Comparison of ENCODE assay signal across 20 cellular contexts in the genomic region with DNA sequence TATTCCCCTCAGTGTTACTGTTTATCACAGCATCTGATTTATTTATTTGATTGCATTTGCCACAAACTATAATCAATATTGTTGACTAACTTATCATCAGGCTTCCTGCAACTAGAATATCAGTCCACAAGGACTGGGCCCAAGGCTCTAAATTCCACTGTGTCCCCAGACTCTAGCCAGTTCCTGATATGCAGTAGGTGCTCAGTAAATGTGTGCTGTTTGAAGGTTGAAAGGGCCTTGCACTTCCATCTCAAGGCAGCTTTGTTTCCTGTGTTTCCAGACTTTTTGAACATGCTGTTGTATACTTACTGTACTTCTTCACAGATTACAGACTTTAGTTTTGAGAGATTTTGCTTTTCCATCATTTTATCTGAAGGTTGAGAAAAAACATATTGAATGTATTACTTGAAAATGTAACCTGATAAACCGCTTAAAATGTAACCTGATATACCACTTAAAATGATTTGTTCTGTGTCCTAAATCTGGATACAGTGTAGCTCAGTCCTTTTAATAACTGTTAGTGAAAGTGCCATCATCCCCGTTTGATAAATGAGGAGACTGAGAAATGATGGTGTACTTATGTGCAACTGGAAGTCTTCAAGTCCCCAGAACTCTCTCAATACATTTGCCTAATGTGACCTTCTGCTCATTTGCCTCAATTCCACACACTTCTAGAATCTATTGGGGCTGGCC. TPM values are rescaled to one million over a fixed set of nuclear protein-coding genes. Genes with fewer than 3 reads are reported as not detected.
DNase-seq lines count a peak whose midpoint lies in the region; ATAC-seq, FAIRE-seq and TF ChIP-seq lines count a peak whose summit lies in the region.
"Had no signal": no experiment of that assay in that cellular context is flagged by ENCODE, and none has a peak within 500 bp of the region (broad histone marks: within the 10 kb centered on the region; RNA-seq: fewer than 3 reads in every experiment).

No MANE protein-coding gene starts in this region.

- H3K36me3 Mint-ChIP-seq in T-helper 2 cell treated with Interferon-gamma antibody and Interleukin-4, amounts not matched to agents 5 μg/mL and 100 μg/mL, for 36 hours (ENCODE audit: low read depth): peaks cover 25% of the 10 kb centered on the region
- peaks cover 13 to 58% of the 10 kb centered on the region in 2 donors for H3K36me3 Mint-ChIP-seq in CD4-positive, alpha-beta memory T cell

- in situ Hi-C loops in HepG2 (cut with HindIII; ENCODE audit: extremely low pct_ligation_motif_present, low pct_unique_long_range_greater_than_20kb): no loop called here

- CTCF ChIA-PET in CD4-positive, alpha-beta memory T cell (lab: Charles Lee; ENCODE audit: partially characterized antibody): interaction anchor here (0.6 kb wide), 1 partner anchor 80 kb away, joined by 3 read pairs; no protein-coding TSS in a partner anchor
- CTCF ChIA-PET in HepG2 (lab: Yijun Ruan, JAX; ENCODE audit: low intra/inter-chr PET ratio, low total read pairs): no interaction called here

- no peaks in the 10 kb centered on the region for H3K79me2 ChIP-seq in HepG2 (ENCODE audit: insufficient read depth, low read length)

- no TSS peak for BruUV-seq in HepG2 (replicated peaks; lab: Mats Ljungman, UMichigan)

- H3K27ac Mint-ChIP-seq in T-helper 2 cell treated with Interferon-gamma antibody and Interleukin-4, amounts not matched to agents 5 μg/mL and 100 μg/mL, for 36 hours: peak overlapping the region; percentile 21
- peak overlapping the region in 5 of 7 donors; percentile 10 to 63 (median 18) for H3K27ac Mint-ChIP-seq in CD4-positive, alpha-beta memory T cell

- no peaks in the 10 kb centered on the region for H3K9me3 ChIP-seq in CD4-positive, alpha-beta memory T cell (ENCODE audit: control insufficient read depth in 1 of 2, low read length in 2 of 2)
- no peaks in the 10 kb centered on the region for H3K9me3 ChIP-seq in HepG2 (ENCODE audit: low read length)
- H3K9me3 ChIP-seq: A549 had no signal

- peaks cover 22% of the 10 kb centered on the region for H3K36me3 ChIP-seq in CD4-positive, alpha-beta memory T cell (ENCODE audit: insufficient read depth, low read length)
- peaks cover 13 to 26% of the 10 kb centered on the region in 2 experiments; a peak in 4 of 5 replicates for H3K36me3 ChIP-seq in HepG2 (replicated peaks in 1 of 2; ENCODE audit: control insufficient read depth in 1 of 2, insufficient read depth in 2 of 2, low read length in 2 of 2)

- intact Hi-C loops in CD4-positive, alpha-beta memory T cell (cut with micrococcal nuclease): no loop called here
- intact Hi-C loops in HepG2 (cut with micrococcal nuclease; ENCODE audit: unreplicated experiment) (no loop called here), lower leg skin (cut with DNase I; ENCODE audit: low total_unique reads) (no loop called here)

- POLR2A ChIA-PET in CD4-positive, alpha-beta memory T cell (lab: Charles Lee; ENCODE audit: partially characterized antibody): interaction anchor here (0.9 kb wide), 1 partner anchor 19 kb away, joined by 3 read pairs; the partner anchor contains the start of gene KIAA1191
- POLR2A ChIA-PET in HepG2 (lab: Yijun Ruan, JAX): no interaction called here

- H3K4me3 Mint-ChIP-seq in T-helper 2 cell treated with Interferon-gamma antibody and Interleukin-4, amounts not matched to agents 5 μg/mL and 100 μg/mL, for 36 hours: no peak overlapping the region
- no peak overlapping the region for H3K4me3 Mint-ChIP-seq in CD4-positive, alpha-beta memory T cell

- H2AFZ ChIP-seq in HepG2 (ENCODE audit: low read length): no peak overlapping the region

- no peaks in the 10 kb centered on the region for H3K4me1 Mint-ChIP-seq in T-helper 2 cell treated with Interferon-gamma antibody and Interleukin-4, amounts not matched to agents 5 μg/mL and 100 μg/mL, for 36 hours (ENCODE audit: low read depth)
- H3K4me1 Mint-ChIP-seq in CD4-positive, alpha-beta memory T cell: no peaks in the 10 kb centered on the region

- no peak; the same call in 2 of the 3 replicates for ATAC-seq in HepG2
- ATAC-seq: A549, GM12878, K562 had no signal

- FAIRE-seq in HepG2 (lab: Jason Lieb, UNC): no peak
- FAIRE-seq in GM12891 (lab: Jason Lieb, UNC): no peak
- FAIRE-seq: A549, GM12878, HTR-8/SVneo, K562 had no signal

- no peaks in the 10 kb centered on the region for H3K27me3 Mint-ChIP-seq in T-helper 2 cell treated with Interferon-gamma antibody and Interleukin-4, amounts not matched to agents 5 μg/mL and 100 μg/mL, for 36 hours (ENCODE audit: low read depth)
- no peaks in the 10 kb centered on the region for H3K27me3 Mint-ChIP-seq in CD4-positive, alpha-beta memory T cell

- H4K20me1 ChIP-seq in HepG2 (ENCODE audit: insufficient read depth, low read length): no peaks in the 10 kb centered on the region

- no peaks in the 10 kb centered on the region for H3K9me3 Mint-ChIP-seq in T-helper 2 cell treated with Interferon-gamma antibody and Interleukin-4, amounts not matched to agents 5 μg/mL and 100 μg/mL, for 36 hours
- H3K9me3 Mint-ChIP-seq in CD4-positive, alpha-beta memory T cell: no peaks in the 10 kb centered on the region

- no peak for DNase-seq in T-helper 2 cell treated with Interferon-gamma antibody and Interleukin-4, amounts not matched to agents 5 μg/mL and 100 μg/mL, for 36 hours (ENCODE audit: low spot score)
- no peak for DNase-seq in T-helper 2 cell
- DNase-seq in CD4-positive, alpha-beta memory T cell: no peak
- DNase-seq in SK-N-DZ (ENCODE audit: low spot score): peak; percentile 42
- no peak for DNase-seq in HepG2 (ENCODE audit: low spot score)
- DNase-seq in NOMO-1 treated with dmso at 0.1 percent for 144 hours (lab: John Stamatoyannopoulos, UW; ENCODE audit: unreplicated experiment): no peak
- no peak for DNase-seq in GM12891 (ENCODE audit: insufficient read length, low spot score)
- no peak for DNase-seq in lower leg skin (ENCODE audit: low spot score in 2 of 2)
- DNase-seq: Calu3, HCEC 1CT, NCI-H1436 treated with DMSO at 0.1 percent for 48 hours, NCI-H2081 treated with DMSO at 0.1 percent for 48 hours, NCI-H446, NCI-H774, SHP77 treated with DMSO at 0.1 percent for 48 hours had no signal

- no peak overlapping the region for H3K4me3 ChIP-seq in CD4-positive, alpha-beta memory T cell (ENCODE audit: low read length in 2 of 2)
- H3K4me3 ChIP-seq in HepG2 (replicated peaks in 1 of 3; ENCODE audit: insufficient read depth in 1 of 3, low read depth in 2 of 3, low read length in 3 of 3) (no peak overlapping the region), lower leg skin (ENCODE audit: low read depth, poor library complexity, severe bottlenecking) (no peak overlapping the region)
- H3K4me3 ChIP-seq: A549, GM12878, K562 had no signal

- H3K4me2 ChIP-seq in HepG2 (ENCODE audit: low read depth, low read length): no peak overlapping the region
- H3K4me2 ChIP-seq: A549 had no signal

- TF ChIP-seq CTCF in HepG2 (CRISPR knock-in tag; IDR thresholded peaks at IDR 0.05): no peak
- TF ChIP-seq CTCF in lower leg skin (IDR thresholded peaks at IDR 0.05): no peak

- no peak for TF ChIP-seq RAD21 in HepG2 (CRISPR knock-in tag; IDR thresholded peaks at IDR 0.05)

- 97% methylated on average over 2 of the region's 2 CpGs for WGBS in HepG2 (ENCODE audit: low lambda C conversion rate)
- 64 to 67% methylated on average over 2 of the region's 2 CpGs for WGBS in lower leg skin, 2 donors

- H3K4me1 ChIP-seq in CD4-positive, alpha-beta memory T cell (ENCODE audit: insufficient read depth, low read length): no peaks in the 10 kb centered on the region
- peaks cover 42% of the 10 kb centered on the region for H3K4me1 ChIP-seq in HepG2 (ENCODE audit: insufficient read depth, low read length)
- H3K4me1 ChIP-seq: A549 had no signal

- H3K27me3 ChIP-seq in CD4-positive, alpha-beta memory T cell (ENCODE audit: insufficient read depth, low read length): no peaks in the 10 kb centered on the region
- no peaks in the 10 kb centered on the region for H3K27me3 ChIP-seq in HepG2 (ENCODE audit: control insufficient read depth in 1 of 2, insufficient read depth in 2 of 2, low read length in 2 of 2)

- H3K9ac ChIP-seq in HepG2 (ENCODE audit: insufficient read depth, low read depth, low read length): no peak overlapping the region

- TF ChIP-seq POLR2A in HepG2 (IDR thresholded peaks at IDR 0.05; ENCODE audit: insufficient read depth in 1 of 2, low read depth in 2 of 2, low read length in 2 of 2): no peak
- no peak for TF ChIP-seq POLR2A in GM12891 (IDR thresholded peaks at IDR 0.05; ENCODE audit: low read depth, low read length)
- TF ChIP-seq POLR2A in lower leg skin (IDR thresholded peaks at IDR 0.05): no peak

- TF ChIP-seq EP300 in HepG2 (IDR thresholded peaks at IDR 0.05; ENCODE audit: low read depth in 2 of 2, low read length in 2 of 2) (no peak), HepG2 (CRISPR knock-in tag; IDR thresholded peaks at IDR 0.05; ENCODE audit: borderline replicate concordance) (no peak)

- H3K27ac ChIP-seq in CD4-positive, alpha-beta memory T cell (ENCODE audit: low read depth, low read length): no peak overlapping the region
- peak overlapping the region; percentile 47 for H3K27ac ChIP-seq in HepG2 (ENCODE audit: extremely low read length, insufficient read depth, low read length)
- H3K27ac ChIP-seq: A549, C4-2B had no signal

RNA-seq across cellular contexts. Expression of gene KIAA1191, which starts 18.7 kb away (rescaled TPM):
- total RNA-seq in CD4-positive, alpha-beta memory T cell: 10 to 100 TPM; 73.3 to 76.6 TPM
- polyA plus RNA-seq in CD4-positive, alpha-beta memory T cell: 10 to 100 TPM; 53.6 to 71.5 TPM
- polyA plus RNA-seq in SK-N-DZ (2014; cell fraction: cytosol; rRNA removed): 83.3 and 85.1 TPM in 2 replicates
- polyA plus RNA-seq in SK-N-DZ (2014; cell fraction: nucleus; rRNA removed): 39.4 and 42.5 TPM in 2 replicates
- total RNA-seq in HepG2 (2016; rRNA removed; fragmentation: Illumina TruSeq; extraction: Trizol) (63.6 and 81.6 TPM in 2 replicates), lower leg skin (10 to 100 TPM; 58.0 to 89.4 (median 73.4) TPM)
- total RNA-seq in HepG2 (2016; cell fraction: cytosol; rRNA removed; fragmentation: Illumina TruSeq; extraction: Trizol; ENCODE audit: low read depth): 31.6 and 37.8 TPM in 2 replicates
- 65.9 and 72.9 TPM in 2 replicates for total RNA-seq in HepG2 (2016; cell fraction: insoluble cytoplasmic fraction; rRNA removed; fragmentation: Illumina TruSeq; extraction: Trizol)
- 115 and 123 TPM in 2 replicates for total RNA-seq in HepG2 (2016; cell fraction: membrane; rRNA removed; fragmentation: Illumina TruSeq; extraction: Trizol)
- total RNA-seq in HepG2 (2016; cell fraction: nucleus; rRNA removed; fragmentation: Illumina TruSeq; extraction: Trizol): 36.2 and 40.9 TPM in 2 replicates
- 103 and 115 TPM in 2 replicates for polyA plus RNA-seq in HepG2 (2011; rRNA removed)
- polyA plus RNA-seq in HepG2 (2011; cell fraction: cytosol; rRNA removed): 101 and 112 TPM in 2 replicates
- polyA plus RNA-seq in HepG2 (2011; cell fraction: nucleus; rRNA removed): 49.0 and 59.8 TPM in 2 replicates
- 74.1 and 79.3 TPM in 2 replicates for polyA plus RNA-seq in HepG2 (2012)
- polyA plus RNA-seq in HepG2 (2016; cell fraction: cytosol; fragmentation: Illumina TruSeq; extraction: Trizol; ENCODE audit: low read depth): 37.9 and 44.6 TPM in 2 replicates
- 95.8 and 106 TPM in 2 replicates for polyA plus RNA-seq in HepG2 (2016; cell fraction: insoluble cytoplasmic fraction; fragmentation: Illumina TruSeq; extraction: Trizol; ENCODE audit: low read depth)
- polyA plus RNA-seq in HepG2 (2016; cell fraction: membrane; fragmentation: Illumina TruSeq; extraction: Trizol; ENCODE audit: low read depth): 126 and 130 TPM in 2 replicates
- polyA plus RNA-seq in HepG2 (2016; cell fraction: nucleus; fragmentation: Illumina TruSeq; extraction: Trizol; ENCODE audit: insufficient read depth, low read depth): 74.2 and 82.1 TPM in 2 replicates
- 90.9 and 162 TPM in 2 replicates for polyA minus RNA-seq in HepG2 (2011; rRNA and poly(A)+ RNA removed; ENCODE audit: low replicate concordance)
- polyA minus RNA-seq in HepG2 (2011; cell fraction: cytosol; rRNA and poly(A)+ RNA removed): 54.6 and 59.7 TPM in 2 replicates
- polyA minus RNA-seq in HepG2 (2011; cell fraction: nucleus; rRNA and poly(A)+ RNA removed): 37.3 and 54.8 TPM in 2 replicates
- polyA plus RNA-seq in GM12891 (2012; ENCODE audit: low read depth, missing spikeins): 27.2 TPM

RNA-seq across cellular contexts. Expression of gene ARL10, which starts 22.4 kb away (rescaled TPM):
- total RNA-seq in CD4-positive, alpha-beta memory T cell: 10 to 100 TPM; 14.7 to 17.9 TPM
- 1 to 10 TPM in 1 of 2 donors, under 1 TPM in 1; 0.60 to 1.2 TPM for polyA plus RNA-seq in CD4-positive, alpha-beta memory T cell
- polyA plus RNA-seq in SK-N-DZ (2014; cell fraction: cytosol; rRNA removed): 19.5 and 22.4 TPM in 2 replicates
- polyA plus RNA-seq in SK-N-DZ (2014; cell fraction: nucleus; rRNA removed): 26.2 and 29.9 TPM in 2 replicates
- total RNA-seq in HepG2 (2016; rRNA removed; fragmentation: Illumina TruSeq; extraction: Trizol) (0.01 and 0.18 TPM in 2 replicates), lower leg skin (10 to 100 TPM in 2 of 4 donors, 1 to 10 TPM in 2; 6.1 to 13.5 (median 8.8) TPM)
- total RNA-seq in HepG2 (2016; cell fraction: cytosol; rRNA removed; fragmentation: Illumina TruSeq; extraction: Trizol; ENCODE audit: low read depth): 1.1 TPM in 1 of 2 replicates, not detected in the other
- 0.45 TPM in 1 of 2 replicates, not detected in the other for total RNA-seq in HepG2 (2016; cell fraction: insoluble cytoplasmic fraction; rRNA removed; fragmentation: Illumina TruSeq; extraction: Trizol)
- 0.93 and 0.96 TPM in 2 replicates for total RNA-seq in HepG2 (2016; cell fraction: membrane; rRNA removed; fragmentation: Illumina TruSeq; extraction: Trizol)
- 0.53 TPM in 1 of 2 replicates, not detected in the other for total RNA-seq in HepG2 (2016; cell fraction: nucleus; rRNA removed; fragmentation: Illumina TruSeq; extraction: Trizol)
- polyA plus RNA-seq in HepG2 (2011; rRNA removed): 0.22 and 0.50 TPM in 2 replicates
- under 0.01 and 0.01 TPM in 2 replicates for polyA plus RNA-seq in HepG2 (2011; cell fraction: cytosol; rRNA removed)
- polyA plus RNA-seq in HepG2 (2011; cell fraction: nucleus; rRNA removed): 0.02 and 0.03 TPM in 2 replicates
- polyA plus RNA-seq in HepG2 (2012): 0.05 and 0.07 TPM in 2 replicates
- polyA plus RNA-seq in HepG2 (2016; cell fraction: cytosol; fragmentation: Illumina TruSeq; extraction: Trizol; ENCODE audit: low read depth): 0.51 and 1.6 TPM in 2 replicates
- polyA plus RNA-seq in HepG2 (2016; cell fraction: insoluble cytoplasmic fraction; fragmentation: Illumina TruSeq; extraction: Trizol; ENCODE audit: low read depth): not detected in 2 replicates
- 1.5 TPM in 1 of 2 replicates, not detected in the other for polyA plus RNA-seq in HepG2 (2016; cell fraction: membrane; fragmentation: Illumina TruSeq; extraction: Trizol; ENCODE audit: low read depth)
- polyA plus RNA-seq in HepG2 (2016; cell fraction: nucleus; fragmentation: Illumina TruSeq; extraction: Trizol; ENCODE audit: insufficient read depth, low read depth): 0.05 TPM in 1 of 2 replicates, not detected in the other
- 0.02 and 0.22 TPM in 2 replicates for polyA minus RNA-seq in HepG2 (2011; rRNA and poly(A)+ RNA removed; ENCODE audit: low replicate concordance)
- 0.79 TPM in 1 of 2 replicates, not detected in the other for polyA minus RNA-seq in HepG2 (2011; cell fraction: cytosol; rRNA and poly(A)+ RNA removed)
- under 0.01 TPM in 2 replicates for polyA minus RNA-seq in HepG2 (2011; cell fraction: nucleus; rRNA and poly(A)+ RNA removed)
- 2.8 TPM for polyA plus RNA-seq in GM12891 (2012; ENCODE audit: low read depth, missing spikeins)

RNA-seq across cellular contexts. Expression of gene NOP16, which starts 45.5 kb away (rescaled TPM):
- total RNA-seq in CD4-positive, alpha-beta memory T cell: 10 to 100 TPM; 16.9 to 19.4 TPM
- polyA plus RNA-seq in CD4-positive, alpha-beta memory T cell: 10 to 100 TPM; 19.3 to 46.3 TPM
- polyA plus RNA-seq in SK-N-DZ (2014; cell fraction: cytosol; rRNA removed): 39.6 and 43.4 TPM in 2 replicates
- 54.6 and 64.9 TPM in 2 replicates for polyA plus RNA-seq in SK-N-DZ (2014; cell fraction: nucleus; rRNA removed)
- total RNA-seq in HepG2 (2016; rRNA removed; fragmentation: Illumina TruSeq; extraction: Trizol): 48.4 and 58.4 TPM in 2 replicates
- total RNA-seq in HepG2 (2016; cell fraction: cytosol; rRNA removed; fragmentation: Illumina TruSeq; extraction: Trizol; ENCODE audit: low read depth): 19.8 and 25.4 TPM in 2 replicates
- 51.5 and 62.4 TPM in 2 replicates for total RNA-seq in HepG2 (2016; cell fraction: insoluble cytoplasmic fraction; rRNA removed; fragmentation: Illumina TruSeq; extraction: Trizol)
- total RNA-seq in HepG2 (2016; cell fraction: membrane; rRNA removed; fragmentation: Illumina TruSeq; extraction: Trizol): 31.1 and 36.0 TPM in 2 replicates
- total RNA-seq in HepG2 (2016; cell fraction: nucleus; rRNA removed; fragmentation: Illumina TruSeq; extraction: Trizol): 38.3 and 50.4 TPM in 2 replicates
- polyA plus RNA-seq in HepG2 (2011; rRNA removed): 43.3 and 45.9 TPM in 2 replicates
- polyA plus RNA-seq in HepG2 (2011; cell fraction: cytosol; rRNA removed): 43.5 and 48.0 TPM in 2 replicates
- 49.8 and 55.0 TPM in 2 replicates for polyA plus RNA-seq in HepG2 (2011; cell fraction: nucleus; rRNA removed)
- 36.0 and 45.5 TPM in 2 replicates for polyA plus RNA-seq in HepG2 (2012)
- 20.0 and 21.6 TPM in 2 replicates for polyA plus RNA-seq in HepG2 (2016; cell fraction: cytosol; fragmentation: Illumina TruSeq; extraction: Trizol; ENCODE audit: low read depth)
- 99.0 and 104 TPM in 2 replicates for polyA plus RNA-seq in HepG2 (2016; cell fraction: insoluble cytoplasmic fraction; fragmentation: Illumina TruSeq; extraction: Trizol; ENCODE audit: low read depth)
- polyA plus RNA-seq in HepG2 (2016; cell fraction: membrane; fragmentation: Illumina TruSeq; extraction: Trizol; ENCODE audit: low read depth): 29.9 and 32.3 TPM in 2 replicates
- 76.6 and 84.9 TPM in 2 replicates for polyA plus RNA-seq in HepG2 (2016; cell fraction: nucleus; fragmentation: Illumina TruSeq; extraction: Trizol; ENCODE audit: insufficient read depth, low read depth)
- 16.4 and 48.3 TPM in 2 replicates for polyA minus RNA-seq in HepG2 (2011; rRNA and poly(A)+ RNA removed; ENCODE audit: low replicate concordance)
- 10.2 and 15.5 TPM in 2 replicates for polyA minus RNA-seq in HepG2 (2011; cell fraction: cytosol; rRNA and poly(A)+ RNA removed)
- 37.8 and 42.2 TPM in 2 replicates for polyA minus RNA-seq in HepG2 (2011; cell fraction: nucleus; rRNA and poly(A)+ RNA removed)
- 77.2 TPM for polyA plus RNA-seq in GM12891 (2012; ENCODE audit: low read depth, missing spikeins)
- total RNA-seq in lower leg skin: 10 to 100 TPM; 11.5 to 22.5 (median 12.1) TPM

RNA-seq across cellular contexts. Expression of gene HIGD2A, which starts 45.6 kb away (rescaled TPM):
- total RNA-seq in CD4-positive, alpha-beta memory T cell: 10 to 100 TPM; 81.3 to 83.4 TPM
- 100 to 1,000 TPM; 191 to 224 TPM for polyA plus RNA-seq in CD4-positive, alpha-beta memory T cell
- 162 and 190 TPM in 2 replicates for polyA plus RNA-seq in SK-N-DZ (2014; cell fraction: cytosol; rRNA removed)
- polyA plus RNA-seq in SK-N-DZ (2014; cell fraction: nucleus; rRNA removed): 64.4 and 111 TPM in 2 replicates
- total RNA-seq in HepG2 (2016; rRNA removed; fragmentation: Illumina TruSeq; extraction: Trizol) (89.2 and 95.7 TPM in 2 replicates), lower leg skin (100 to 1,000 TPM; 110 to 153 (median 130) TPM)
- total RNA-seq in HepG2 (2016; cell fraction: cytosol; rRNA removed; fragmentation: Illumina TruSeq; extraction: Trizol; ENCODE audit: low read depth): 64.5 and 65.6 TPM in 2 replicates
- 87.9 and 107 TPM in 2 replicates for total RNA-seq in HepG2 (2016; cell fraction: insoluble cytoplasmic fraction; rRNA removed; fragmentation: Illumina TruSeq; extraction: Trizol)
- total RNA-seq in HepG2 (2016; cell fraction: membrane; rRNA removed; fragmentation: Illumina TruSeq; extraction: Trizol): 112 and 135 TPM in 2 replicates
- total RNA-seq in HepG2 (2016; cell fraction: nucleus; rRNA removed; fragmentation: Illumina TruSeq; extraction: Trizol): 38.9 and 40.5 TPM in 2 replicates
- 146 TPM in 2 replicates for polyA plus RNA-seq in HepG2 (2011; rRNA removed)
- 171 and 302 TPM in 2 replicates for polyA plus RNA-seq in HepG2 (2011; cell fraction: cytosol; rRNA removed)
- polyA plus RNA-seq in HepG2 (2011; cell fraction: nucleus; rRNA removed): 77.0 and 77.1 TPM in 2 replicates
- 133 and 141 TPM in 2 replicates for polyA plus RNA-seq in HepG2 (2012)
- polyA plus RNA-seq in HepG2 (2016; cell fraction: cytosol; fragmentation: Illumina TruSeq; extraction: Trizol; ENCODE audit: low read depth): 151 and 159 TPM in 2 replicates
- 220 and 222 TPM in 2 replicates for polyA plus RNA-seq in HepG2 (2016; cell fraction: insoluble cytoplasmic fraction; fragmentation: Illumina TruSeq; extraction: Trizol; ENCODE audit: low read depth)
- polyA plus RNA-seq in HepG2 (2016; cell fraction: membrane; fragmentation: Illumina TruSeq; extraction: Trizol; ENCODE audit: low read depth): 239 and 256 TPM in 2 replicates
- 118 and 123 TPM in 2 replicates for polyA plus RNA-seq in HepG2 (2016; cell fraction: nucleus; fragmentation: Illumina TruSeq; extraction: Trizol; ENCODE audit: insufficient read depth, low read depth)
- 148 and 164 TPM in 2 replicates for polyA minus RNA-seq in HepG2 (2011; rRNA and poly(A)+ RNA removed; ENCODE audit: low replicate concordance)
- 70.4 and 91.9 TPM in 2 replicates for polyA minus RNA-seq in HepG2 (2011; cell fraction: cytosol; rRNA and poly(A)+ RNA removed)
- 33.3 and 40.7 TPM in 2 replicates for polyA minus RNA-seq in HepG2 (2011; cell fraction: nucleus; rRNA and poly(A)+ RNA removed)
- 248 TPM for polyA plus RNA-seq in GM12891 (2012; ENCODE audit: low read depth, missing spikeins)
